ENCODE assay signal across 1 cellular context in the genomic region with DNA sequence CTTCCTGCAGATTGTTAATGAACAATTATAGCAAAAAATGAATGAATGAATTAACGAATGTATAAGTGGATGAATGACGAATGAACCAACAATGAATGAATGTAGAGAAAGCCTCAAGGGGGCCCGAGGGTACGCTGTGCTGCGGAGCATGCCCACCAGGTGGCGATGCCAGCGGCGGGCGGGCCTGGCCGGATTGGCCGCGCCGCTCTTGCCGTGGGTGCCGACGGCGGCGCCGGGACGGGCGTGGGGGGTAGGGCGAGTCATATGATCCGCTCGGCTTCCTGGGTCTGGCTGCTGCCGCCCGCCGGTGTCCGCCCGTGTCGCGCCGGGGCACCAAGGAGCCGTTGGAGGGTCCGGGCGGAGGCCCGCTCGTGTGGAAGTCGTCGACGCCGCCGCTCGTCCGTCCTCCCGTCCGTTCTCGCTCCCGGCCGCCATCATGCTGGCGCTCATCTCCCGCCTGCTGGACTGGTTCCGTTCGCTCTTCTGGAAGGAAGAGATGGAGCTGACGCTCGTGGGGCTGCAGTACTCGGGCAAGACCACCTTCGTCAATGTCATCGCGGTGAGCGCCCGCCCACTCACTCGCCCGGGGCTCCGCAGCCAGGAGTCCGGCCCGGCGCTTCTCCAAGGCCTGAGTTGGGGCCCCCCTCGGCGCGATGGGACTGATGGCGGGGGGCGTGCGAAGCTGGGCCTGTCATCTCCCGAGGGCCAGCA.
TF ChIP-seq lines count a peak whose summit lies in the region.

A gene (plus strand): TSS at position 263 of the 711 bp plus-strand sequence. CDS start 174 bp downstream, at position 437.

TF ChIP-seq in HepG2, 621 proteins besides CTCF, POLR2A, EP300 and RAD21 (continued from another document and continues in another):
- TF ChIP-seq, protein P1, sequence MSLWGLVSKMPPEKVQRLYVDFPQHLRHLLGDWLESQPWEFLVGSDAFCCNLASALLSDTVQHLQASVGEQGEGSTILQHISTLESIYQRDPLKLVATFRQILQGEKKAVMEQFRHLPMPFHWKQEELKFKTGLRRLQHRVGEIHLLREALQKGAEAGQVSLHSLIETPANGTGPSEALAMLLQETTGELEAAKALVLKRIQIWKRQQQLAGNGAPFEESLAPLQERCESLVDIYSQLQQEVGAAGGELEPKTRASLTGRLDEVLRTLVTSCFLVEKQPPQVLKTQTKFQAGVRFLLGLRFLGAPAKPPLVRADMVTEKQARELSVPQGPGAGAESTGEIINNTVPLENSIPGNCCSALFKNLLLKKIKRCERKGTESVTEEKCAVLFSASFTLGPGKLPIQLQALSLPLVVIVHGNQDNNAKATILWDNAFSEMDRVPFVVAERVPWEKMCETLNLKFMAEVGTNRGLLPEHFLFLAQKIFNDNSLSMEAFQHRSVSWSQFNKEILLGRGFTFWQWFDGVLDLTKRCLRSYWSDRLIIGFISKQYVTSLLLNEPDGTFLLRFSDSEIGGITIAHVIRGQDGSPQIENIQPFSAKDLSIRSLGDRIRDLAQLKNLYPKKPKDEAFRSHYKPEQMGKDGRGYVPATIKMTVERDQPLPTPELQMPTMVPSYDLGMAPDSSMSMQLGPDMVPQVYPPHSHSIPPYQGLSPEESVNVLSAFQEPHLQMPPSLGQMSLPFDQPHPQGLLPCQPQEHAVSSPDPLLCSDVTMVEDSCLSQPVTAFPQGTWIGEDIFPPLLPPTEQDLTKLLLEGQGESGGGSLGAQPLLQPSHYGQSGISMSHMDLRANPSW (CRISPR knock-in tag; IDR thresholded peaks at IDR 0.05; ENCODE audit: borderline replicate concordance) = no peak; the same call in 1 of the 2 replicates
- TF ChIP-seq, protein P2, sequence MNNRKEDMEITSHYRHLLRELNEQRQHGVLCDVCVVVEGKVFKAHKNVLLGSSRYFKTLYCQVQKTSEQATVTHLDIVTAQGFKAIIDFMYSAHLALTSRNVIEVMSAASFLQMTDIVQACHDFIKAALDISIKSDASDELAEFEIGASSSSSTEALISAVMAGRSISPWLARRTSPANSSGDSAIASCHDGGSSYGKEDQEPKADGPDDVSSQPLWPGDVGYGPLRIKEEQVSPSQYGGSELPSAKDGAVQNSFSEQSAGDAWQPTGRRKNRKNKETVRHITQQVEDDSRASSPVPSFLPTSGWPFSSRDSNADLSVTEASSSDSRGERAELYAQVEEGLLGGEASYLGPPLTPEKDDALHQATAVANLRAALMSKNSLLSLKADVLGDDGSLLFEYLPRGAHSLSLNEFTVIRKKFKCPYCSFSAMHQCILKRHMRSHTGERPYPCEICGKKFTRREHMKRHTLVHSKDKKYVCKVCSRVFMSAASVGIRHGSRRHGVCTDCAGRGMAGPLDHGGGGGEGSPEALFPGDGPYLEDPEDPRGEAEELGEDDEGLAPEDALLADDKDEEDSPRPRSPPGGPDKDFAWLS (CRISPR knock-in tag; IDR thresholded peaks at IDR 0.05; ENCODE audit: borderline replicate concordance) = no peak
- TF ChIP-seq MZF1 (CRISPR knock-in tag; IDR thresholded peaks at IDR 0.05; ENCODE audit: borderline replicate concordance) (no peak), ZNF788 (CRISPR knock-in tag; IDR thresholded peaks at IDR 0.05; ENCODE audit: borderline replicate concordance) (peak; percentile 97), ZNF552 (CRISPR knock-in tag; IDR thresholded peaks at IDR 0.05; ENCODE audit: borderline replicate concordance) (peak; percentile 50; the same call in 1 of the 2 replicates), MAF1 (CRISPR knock-in tag; IDR thresholded peaks at IDR 0.05; ENCODE audit: borderline replicate concordance) (peak; percentile 47; the same call in 1 of the 2 replicates), ZSCAN12 (CRISPR knock-in tag; IDR thresholded peaks at IDR 0.05) (no peak; the same call in 1 of the 2 replicates), ISL2 (CRISPR knock-in tag; IDR thresholded peaks at IDR 0.05) (peak; percentile 73), ZNF260 (CRISPR knock-in tag; IDR thresholded peaks at IDR 0.05; ENCODE audit: borderline replicate concordance, low read depth) (no peak), EEA1 (CRISPR knock-in tag; IDR thresholded peaks at IDR 0.05; ENCODE audit: borderline replicate concordance) (0 out of 2 replicates have a peak, but pooled peaks have one; percentile 80), MEF2D (CRISPR knock-in tag; IDR thresholded peaks at IDR 0.05) (0 out of 2 replicates have a peak, but pooled peaks have one; percentile 8), MIER3 (CRISPR knock-in tag; IDR thresholded peaks at IDR 0.05; ENCODE audit: borderline replicate concordance) (0 out of 2 replicates have a peak, but pooled peaks have one; percentile 51), ZNF17 (CRISPR knock-in tag; IDR thresholded peaks at IDR 0.05) (no peak), ZNF781 (CRISPR knock-in tag; IDR thresholded peaks at IDR 0.05; ENCODE audit: borderline replicate concordance, not compliant biosample characterization) (peak; percentile 36), HNF4A (CRISPR knock-in tag; IDR thresholded peaks at IDR 0.05) (peak; percentile 15; the same call in 1 of the 2 replicates), CBX1 (IDR thresholded peaks at IDR 0.05; ENCODE audit: low read depth) (peak; percentile 49), ZIK1 (CRISPR knock-in tag; IDR thresholded peaks at IDR 0.05; ENCODE audit: borderline replicate concordance, low read depth) (peak; percentile 60; the same call in 1 of the 2 replicates), FLYWCH1 (CRISPR knock-in tag; IDR thresholded peaks at IDR 0.05) (no peak), ZNF773 (CRISPR knock-in tag; IDR thresholded peaks at IDR 0.05; ENCODE audit: borderline replicate concordance) (no peak), NFRKB (IDR thresholded peaks at IDR 0.05) (no peak), KLF16 (CRISPR knock-in tag; IDR thresholded peaks at IDR 0.05) (peak in 1 of 2 experiments; percentile 75; a peak in 2 of 4 replicates), ZMYM4 (CRISPR knock-in tag; IDR thresholded peaks at IDR 0.05) (peak; percentile 99), ZNF430 (CRISPR knock-in tag; IDR thresholded peaks at IDR 0.05) (0 out of 2 replicates have a peak, but pooled peaks have one; percentile 33), MTF1 (CRISPR knock-in tag; IDR thresholded peaks at IDR 0.05) (peak; percentile 71; the same call in 1 of the 2 replicates), ZNF776 (CRISPR knock-in tag; IDR thresholded peaks at IDR 0.05) (peak; percentile 89), RXRB (CRISPR knock-in tag; IDR thresholded peaks at IDR 0.05; ENCODE audit: borderline replicate concordance) (peak; percentile 57; the same call in 1 of the 2 replicates), GATAD1 (CRISPR knock-in tag; IDR thresholded peaks at IDR 0.05) (peak; percentile 97), KLF12 (CRISPR knock-in tag; IDR thresholded peaks at IDR 0.05; ENCODE audit: borderline replicate concordance) (peak; percentile 90; the same call in 1 of the 2 replicates), ZSCAN30 (CRISPR knock-in tag; IDR thresholded peaks at IDR 0.05) (no peak), ZNF382 (CRISPR knock-in tag; IDR thresholded peaks at IDR 0.05; ENCODE audit: borderline replicate concordance) (no peak), NCOA2 (CRISPR knock-in tag; IDR thresholded peaks at IDR 0.05) (0 out of 2 replicates have a peak, but pooled peaks have one; percentile 8), ZBTB38 (CRISPR knock-in tag; IDR thresholded peaks at IDR 0.05) (peak; percentile 84), BRD4 (CRISPR knock-in tag; IDR thresholded peaks at IDR 0.05) (peak; percentile 48; the same call in 1 of the 2 replicates), FOXC1 (CRISPR knock-in tag; IDR thresholded peaks at IDR 0.05; ENCODE audit: borderline replicate concordance) (peak; percentile 93), ZFP36L2 (CRISPR knock-in tag; IDR thresholded peaks at IDR 0.05) (no peak), SP4 (CRISPR knock-in tag; IDR thresholded peaks at IDR 0.05) (peak; percentile 71), RBFOX2 (IDR thresholded peaks at IDR 0.05; ENCODE audit: low read depth, low read length) (peak; percentile 96), ZNF883 (CRISPR knock-in tag; IDR thresholded peaks at IDR 0.05; ENCODE audit: not compliant biosample characterization) (peak; percentile 30), ZNF607 (CRISPR knock-in tag; IDR thresholded peaks at IDR 0.05; ENCODE audit: borderline replicate concordance) (peak; percentile 52; the same call in 1 of the 2 replicates), MAFK (conservative IDR thresholded peaks at IDR 0.05 in 1 of 2, IDR thresholded peaks at IDR 0.05 in 1 of 2; ENCODE audit: low read length in 2 of 2) (no peak)
- TF ChIP-seq, protein P3, sequence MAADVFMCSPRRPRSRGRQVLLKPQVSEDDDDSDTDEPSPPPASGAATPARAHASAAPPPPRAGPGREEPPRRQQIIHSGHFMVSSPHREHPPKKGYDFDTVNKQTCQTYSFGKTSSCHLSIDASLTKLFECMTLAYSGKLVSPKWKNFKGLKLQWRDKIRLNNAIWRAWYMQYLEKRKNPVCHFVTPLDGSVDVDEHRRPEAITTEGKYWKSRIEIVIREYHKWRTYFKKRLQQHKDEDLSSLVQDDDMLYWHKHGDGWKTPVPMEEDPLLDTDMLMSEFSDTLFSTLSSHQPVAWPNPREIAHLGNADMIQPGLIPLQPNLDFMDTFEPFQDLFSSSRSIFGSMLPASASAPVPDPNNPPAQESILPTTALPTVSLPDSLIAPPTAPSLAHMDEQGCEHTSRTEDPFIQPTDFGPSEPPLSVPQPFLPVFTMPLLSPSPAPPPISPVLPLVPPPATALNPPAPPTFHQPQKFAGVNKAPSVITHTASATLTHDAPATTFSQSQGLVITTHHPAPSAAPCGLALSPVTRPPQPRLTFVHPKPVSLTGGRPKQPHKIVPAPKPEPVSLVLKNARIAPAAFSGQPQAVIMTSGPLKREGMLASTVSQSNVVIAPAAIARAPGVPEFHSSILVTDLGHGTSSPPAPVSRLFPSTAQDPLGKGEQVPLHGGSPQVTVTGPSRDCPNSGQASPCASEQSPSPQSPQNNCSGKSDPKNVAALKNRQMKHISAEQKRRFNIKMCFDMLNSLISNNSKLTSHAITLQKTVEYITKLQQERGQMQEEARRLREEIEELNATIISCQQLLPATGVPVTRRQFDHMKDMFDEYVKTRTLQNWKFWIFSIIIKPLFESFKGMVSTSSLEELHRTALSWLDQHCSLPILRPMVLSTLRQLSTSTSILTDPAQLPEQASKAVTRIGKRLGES (CRISPR knock-in tag; IDR thresholded peaks at IDR 0.05; ENCODE audit: borderline replicate concordance) = no peak
- TF ChIP-seq, protein P4, sequence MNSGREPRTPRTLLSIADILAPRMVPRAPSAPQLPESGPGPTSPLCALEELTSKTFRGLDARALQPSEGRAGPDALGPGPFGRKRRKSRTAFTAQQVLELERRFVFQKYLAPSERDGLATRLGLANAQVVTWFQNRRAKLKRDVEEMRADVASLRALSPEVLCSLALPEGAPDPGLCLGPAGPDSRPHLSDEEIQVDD (CRISPR knock-in tag; IDR thresholded peaks at IDR 0.05; ENCODE audit: borderline replicate concordance) = no peak; the same call in 1 of the 2 replicates
- TF ChIP-seq, protein P5, sequence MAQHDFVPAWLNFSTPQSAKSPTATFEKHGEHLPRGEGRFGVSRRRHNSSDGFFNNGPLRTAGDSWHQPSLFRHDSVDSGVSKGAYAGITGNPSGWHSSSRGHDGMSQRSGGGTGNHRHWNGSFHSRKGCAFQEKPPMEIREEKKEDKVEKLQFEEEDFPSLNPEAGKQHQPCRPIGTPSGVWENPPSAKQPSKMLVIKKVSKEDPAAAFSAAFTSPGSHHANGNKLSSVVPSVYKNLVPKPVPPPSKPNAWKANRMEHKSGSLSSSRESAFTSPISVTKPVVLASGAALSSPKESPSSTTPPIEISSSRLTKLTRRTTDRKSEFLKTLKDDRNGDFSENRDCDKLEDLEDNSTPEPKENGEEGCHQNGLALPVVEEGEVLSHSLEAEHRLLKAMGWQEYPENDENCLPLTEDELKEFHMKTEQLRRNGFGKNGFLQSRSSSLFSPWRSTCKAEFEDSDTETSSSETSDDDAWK (CRISPR knock-in tag; IDR thresholded peaks at IDR 0.05) = no peak
- TF ChIP-seq, protein P6, sequence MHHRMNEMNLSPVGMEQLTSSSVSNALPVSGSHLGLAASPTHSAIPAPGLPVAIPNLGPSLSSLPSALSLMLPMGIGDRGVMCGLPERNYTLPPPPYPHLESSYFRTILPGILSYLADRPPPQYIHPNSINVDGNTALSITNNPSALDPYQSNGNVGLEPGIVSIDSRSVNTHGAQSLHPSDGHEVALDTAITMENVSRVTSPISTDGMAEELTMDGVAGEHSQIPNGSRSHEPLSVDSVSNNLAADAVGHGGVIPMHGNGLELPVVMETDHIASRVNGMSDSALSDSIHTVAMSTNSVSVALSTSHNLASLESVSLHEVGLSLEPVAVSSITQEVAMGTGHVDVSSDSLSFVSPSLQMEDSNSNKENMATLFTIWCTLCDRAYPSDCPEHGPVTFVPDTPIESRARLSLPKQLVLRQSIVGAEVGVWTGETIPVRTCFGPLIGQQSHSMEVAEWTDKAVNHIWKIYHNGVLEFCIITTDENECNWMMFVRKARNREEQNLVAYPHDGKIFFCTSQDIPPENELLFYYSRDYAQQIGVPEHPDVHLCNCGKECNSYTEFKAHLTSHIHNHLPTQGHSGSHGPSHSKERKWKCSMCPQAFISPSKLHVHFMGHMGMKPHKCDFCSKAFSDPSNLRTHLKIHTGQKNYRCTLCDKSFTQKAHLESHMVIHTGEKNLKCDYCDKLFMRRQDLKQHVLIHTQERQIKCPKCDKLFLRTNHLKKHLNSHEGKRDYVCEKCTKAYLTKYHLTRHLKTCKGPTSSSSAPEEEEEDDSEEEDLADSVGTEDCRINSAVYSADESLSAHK (CRISPR knock-in tag; IDR thresholded peaks at IDR 0.05; ENCODE audit: borderline replicate concordance) = no peak
- TF ChIP-seq, protein P7, sequence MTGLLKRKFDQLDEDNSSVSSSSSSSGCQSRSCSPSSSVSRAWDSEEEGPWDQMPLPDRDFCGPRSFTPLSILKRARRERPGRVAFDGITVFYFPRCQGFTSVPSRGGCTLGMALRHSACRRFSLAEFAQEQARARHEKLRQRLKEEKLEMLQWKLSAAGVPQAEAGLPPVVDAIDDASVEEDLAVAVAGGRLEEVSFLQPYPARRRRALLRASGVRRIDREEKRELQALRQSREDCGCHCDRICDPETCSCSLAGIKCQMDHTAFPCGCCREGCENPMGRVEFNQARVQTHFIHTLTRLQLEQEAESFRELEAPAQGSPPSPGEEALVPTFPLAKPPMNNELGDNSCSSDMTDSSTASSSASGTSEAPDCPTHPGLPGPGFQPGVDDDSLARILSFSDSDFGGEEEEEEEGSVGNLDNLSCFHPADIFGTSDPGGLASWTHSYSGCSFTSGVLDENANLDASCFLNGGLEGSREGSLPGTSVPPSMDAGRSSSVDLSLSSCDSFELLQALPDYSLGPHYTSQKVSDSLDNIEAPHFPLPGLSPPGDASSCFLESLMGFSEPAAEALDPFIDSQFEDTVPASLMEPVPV (CRISPR knock-in tag; IDR thresholded peaks at IDR 0.05) = peak; percentile 86
- TF ChIP-seq, protein P8, sequence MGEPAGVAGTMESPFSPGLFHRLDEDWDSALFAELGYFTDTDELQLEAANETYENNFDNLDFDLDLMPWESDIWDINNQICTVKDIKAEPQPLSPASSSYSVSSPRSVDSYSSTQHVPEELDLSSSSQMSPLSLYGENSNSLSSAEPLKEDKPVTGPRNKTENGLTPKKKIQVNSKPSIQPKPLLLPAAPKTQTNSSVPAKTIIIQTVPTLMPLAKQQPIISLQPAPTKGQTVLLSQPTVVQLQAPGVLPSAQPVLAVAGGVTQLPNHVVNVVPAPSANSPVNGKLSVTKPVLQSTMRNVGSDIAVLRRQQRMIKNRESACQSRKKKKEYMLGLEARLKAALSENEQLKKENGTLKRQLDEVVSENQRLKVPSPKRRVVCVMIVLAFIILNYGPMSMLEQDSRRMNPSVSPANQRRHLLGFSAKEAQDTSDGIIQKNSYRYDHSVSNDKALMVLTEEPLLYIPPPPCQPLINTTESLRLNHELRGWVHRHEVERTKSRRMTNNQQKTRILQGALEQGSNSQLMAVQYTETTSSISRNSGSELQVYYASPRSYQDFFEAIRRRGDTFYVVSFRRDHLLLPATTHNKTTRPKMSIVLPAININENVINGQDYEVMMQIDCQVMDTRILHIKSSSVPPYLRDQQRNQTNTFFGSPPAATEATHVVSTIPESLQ (CRISPR knock-in tag; conservative IDR thresholded peaks at IDR 0.05) = no peak
